Comparison of ENCODE assay signal across 18 cellular contexts in genomic region chr11:92826136-92826535, GRCh38.
DNase-seq lines count a peak whose midpoint lies in the region; TF ChIP-seq lines count a peak whose summit lies in the region.
"Had no signal": no experiment of that assay in that cellular context is flagged by ENCODE, and none has a peak within 500 bp of the region (broad histone marks: within the 10 kb centered on the region; RNA-seq: fewer than 3 reads in every experiment).

No MANE protein-coding gene starts in this region.

- CTCF ChIA-PET in RWPE1 (lab: Yijun Ruan, JAX) = no interaction called here

- no peak for TF ChIP-seq CTCF in RWPE1 (conservative IDR thresholded peaks at IDR 0.05; ENCODE audit: low read depth)
- TF ChIP-seq CTCF in fibroblast of villous mesenchyme (IDR thresholded peaks at IDR 0.05; ENCODE audit: insufficient read depth, low read depth, low read length) = no peak

- no peak overlapping the region for H3K4me3 ChIP-seq in fibroblast of villous mesenchyme (ENCODE audit: low read depth, low read length)
- H3K4me3 ChIP-seq: cardiac muscle cell, gastroesophageal sphincter, right atrium auricular region, testis had no signal

- DNase-seq in EL (peak; percentile 66), RWPE1 (ENCODE audit: low spot score) (peak; percentile 37), fibroblast of villous mesenchyme (ENCODE audit: low read depth) (peak; percentile 13), renal cortical epithelial cell (ENCODE audit: low read depth) (peak; percentile 88), NCI-H2081 treated with DMSO at 0.1 percent for 48 hours (lab: John Stamatoyannopoulos, UW) (no peak), nucleus accumbens (lab: John Stamatoyannopoulos, UW) (no peak), mucosa of gallbladder (ENCODE audit: low spot score) (no peak)
- DNase-seq: activated CD4-positive, alpha-beta T cell treated with anti-CD3 and anti-CD28 coated beads for 1 hour; dermis blood vessel endothelial cell; left ventricle myocardium superior; NCI-H146; NCI-H345; occipital lobe; stimulated activated CD4-positive, alpha-beta T cell treated with anti-CD3 and anti-CD28 coated beads, Interleukin-15, amount 100 ng/mL, for 24 hours; testis had no signal

- no peak overlapping the region for H3K27ac ChIP-seq in RWPE1
- H3K27ac ChIP-seq: cardiac muscle cell, gastroesophageal sphincter, right atrium auricular region, testis had no signal

- POLR2A ChIA-PET in RWPE1 (lab: Yijun Ruan, JAX; ENCODE audit: low non-redundant PET) = no interaction called here

Comparison
In these comparisons a context has a peak if more than half of its experiments do, and no peak if none do; other contexts are left out.
1. DNase-seq: peak in EL (single experiment), RWPE1 (single experiment), fibroblast of villous mesenchyme (single experiment) and renal cortical epithelial cell (single experiment); none in NCI-H2081 treated with DMSO at 0.1 percent for 48 hours (single experiment), nucleus accumbens (0 of 56) and mucosa of gallbladder (single experiment).